ENCODE assay signal across 1 cellular context in genomic region chr1:15420853-15421465, GRCh38.
A peak's percentile ranks its signal among the peaks of the same experiment; 100 is the strongest.
TF ChIP-seq lines count a peak whose summit lies in the region.

No MANE protein-coding gene starts in this region.

TF ChIP-seq in K562, 482 proteins besides CTCF, POLR2A, EP300 and RAD21:
- TF ChIP-seq HOMEZ (CRISPR knock-in tag; IDR thresholded peaks at IDR 0.05) (no peak), TCF7 (IDR thresholded peaks at IDR 0.05; ENCODE audit: borderline replicate concordance) (0 out of 2 replicates have a peak, but pooled peaks have one; percentile 49), NFIC (IDR thresholded peaks at IDR 0.05) (peak; percentile 17; the same call in 1 of the 2 replicates)
TF ChIP-seq in K562: peak in this region for 2.
